9 cellular contexts compared by ENCODE assay signal in genomic region chr2:20013061-20013721, GRCh38. TPM values are rescaled to one million over a fixed set of nuclear protein-coding genes. Genes with fewer than 3 reads are reported as not detected.
A peak's percentile ranks its signal among the peaks of the same experiment; 100 is the strongest.
DNase-seq lines count a peak whose midpoint lies in the region; ATAC-seq and TF ChIP-seq lines count a peak whose summit lies in the region.
"Had no signal": no experiment of that assay in that cellular context is flagged by ENCODE, and none has a peak within 500 bp of the region (broad histone marks: within the 10 kb centered on the region; RNA-seq: fewer than 3 reads in every experiment).

No MANE protein-coding gene starts in this region.

- no peak for ATAC-seq in activated T-cell treated with anti-CD3 and anti-CD28 coated beads, Interleukin-2, amount 50 U/mL, for 4 hours
- no peak for ATAC-seq in memory B cell (ENCODE audit: low read depth)
- ATAC-seq in upper lobe of right lung, result peak; percentile 20
- ATAC-seq in GM18868 (IDR thresholded peaks at IDR 0.05; ENCODE audit: unreplicated experiment), result no peak

- peaks cover 42% of the 10 kb centered on the region for H3K27me3 Mint-ChIP-seq in activated T-cell treated with anti-CD3 and anti-CD28 coated beads, Interleukin-2, amount 50 U/mL, for 4 hours (ENCODE audit: low read depth)
- peaks cover 16% of the 10 kb centered on the region for H3K27me3 Mint-ChIP-seq in memory B cell

- no peaks in the 10 kb centered on the region for H3K4me1 ChIP-seq in colonic mucosa
- peaks cover 12% of the 10 kb centered on the region for H3K4me1 ChIP-seq in upper lobe of right lung

- H3K27ac ChIP-seq in colonic mucosa (no peak overlapping the region), upper lobe of right lung (peak overlapping the region; percentile 65)

- peak overlapping the region; percentile 47 for H3K4me3 ChIP-seq in colonic mucosa
- H3K4me3 ChIP-seq in upper lobe of right lung, result peak overlapping the region; percentile 52

- H3K36me3 Mint-ChIP-seq in activated T-cell treated with anti-CD3 and anti-CD28 coated beads, Interleukin-2, amount 50 U/mL, for 4 hours (ENCODE audit: insufficient read depth), result no peaks in the 10 kb centered on the region
- H3K36me3 Mint-ChIP-seq in memory B cell, result no peaks in the 10 kb centered on the region

- no peaks in the 10 kb centered on the region for H3K9me3 Mint-ChIP-seq in activated T-cell treated with anti-CD3 and anti-CD28 coated beads, Interleukin-2, amount 50 U/mL, for 4 hours
- H3K9me3 Mint-ChIP-seq in memory B cell, result no peaks in the 10 kb centered on the region

- H3K27ac Mint-ChIP-seq in memory B cell, result no peak overlapping the region

- H3K36me3 ChIP-seq in colonic mucosa, result no peaks in the 10 kb centered on the region
- H3K36me3 ChIP-seq in upper lobe of right lung, result no peaks in the 10 kb centered on the region

- H3K9ac ChIP-seq in colonic mucosa (ENCODE audit: low read depth in 2 of 2, low read length in 2 of 2), result peak overlapping the region in 1 of 2 donors; percentile 69

- TF ChIP-seq CTCF in colonic mucosa (IDR thresholded peaks at IDR 0.05), result no peak
- no peak for TF ChIP-seq CTCF in upper lobe of right lung (IDR thresholded peaks at IDR 0.05)

- peak overlapping the region; percentile 61 for H3K4me3 Mint-ChIP-seq in activated T-cell treated with anti-CD3 and anti-CD28 coated beads, Interleukin-2, amount 50 U/mL, for 4 hours
- H3K4me3 Mint-ChIP-seq in memory B cell, result peak overlapping the region; percentile 82

- H3K27me3 ChIP-seq in colonic mucosa (peaks cover 15% of the 10 kb centered on the region), upper lobe of right lung (peaks cover 17% of the 10 kb centered on the region)

- H3K9me3 ChIP-seq in colonic mucosa (no peaks in the 10 kb centered on the region), upper lobe of right lung (no peaks in the 10 kb centered on the region)

- H3K4me1 Mint-ChIP-seq in activated T-cell treated with anti-CD3 and anti-CD28 coated beads, Interleukin-2, amount 50 U/mL, for 4 hours (ENCODE audit: low read depth), result peaks cover 9% of the 10 kb centered on the region
- H3K4me1 Mint-ChIP-seq in memory B cell, result peaks cover 2% of the 10 kb centered on the region

- DNase-seq in activated T-cell treated with anti-CD3 and anti-CD28 coated beads, Interleukin-2, amount 50 U/mL, for 4 hours, result no peak
- no peak for DNase-seq in activated T-cell treated with anti-CD3 and anti-CD28 coated beads, Interleukin-2, amount 50 U/mL, for 1 hour
- DNase-seq in colonic mucosa (no peak), memory B cell (ENCODE audit: low spot score in 2 of 2) (no peak), upper lobe of right lung (no peak), NCI-H1436 treated with DMSO at 0.1 percent for 48 hours (lab: John Stamatoyannopoulos, UW) (no peak)
- DNase-seq in activated CD4-positive, alpha-beta T cell treated with anti-CD3 and anti-CD28 coated beads for 1 hour, result no peak
- DNase-seq: DMS79 treated with DMSO at 0.1 percent for 48 hours had no signal

- intact Hi-C loops in colonic mucosa (cut with DNase I) (loop anchor here (5.0 kb wide), 1 partner anchor 44 kb away; no protein-coding TSS in a partner anchor), upper lobe of right lung (cut with DNase I) (loop anchor here (10.0 kb wide), 1 partner anchor 82 kb away; no protein-coding TSS in a partner anchor)

RNA-seq across cellular contexts. Expression of gene MATN3, which starts 0.7 kb away (rescaled TPM):
- not detected for total RNA-seq in activated T-cell treated with anti-CD3 and anti-CD28 coated beads, Interleukin-2, amount 50 U/mL, for 4 hours
- total RNA-seq in colonic mucosa (under 1 TPM; 0.12 to 0.13 TPM), upper lobe of right lung (11.7 TPM)

RNA-seq across cellular contexts. Expression of gene WDR35, which starts 23.3 kb away (rescaled TPM):
- 10 to 100 TPM in 1 of 3 donors, 1 to 10 TPM in 2; 8.6 to 10.6 (median 9.0) TPM for total RNA-seq in activated T-cell treated with anti-CD3 and anti-CD28 coated beads, Interleukin-2, amount 50 U/mL, for 4 hours
- total RNA-seq in colonic mucosa, result 1 to 10 TPM; 1.7 to 2.2 TPM
- 7.3 TPM for total RNA-seq in upper lobe of right lung

RNA-seq across cellular contexts. Expression of gene LAPTM4A, which starts 38.2 kb away (rescaled TPM):
- total RNA-seq in activated T-cell treated with anti-CD3 and anti-CD28 coated beads, Interleukin-2, amount 50 U/mL, for 4 hours, result 10 to 100 TPM; 27.3 to 30.0 (median 29.7) TPM
- total RNA-seq in colonic mucosa (100 to 1,000 TPM; 158 to 190 TPM), upper lobe of right lung (245 TPM)

Comparison
In these comparisons a context has a peak if more than half of its experiments do, and no peak if none do; other contexts are left out.
1. RNA of gene MATN3, which starts 0.7 kb away (total RNA-seq): 11.7 TPM in upper lobe of right lung (single experiment); 0.12 to 0.13 TPM in colonic mucosa and not detected in activated T-cell treated with anti-CD3 and anti-CD28 coated beads, Interleukin-2, amount 50 U/mL, for 4 hours; every median in the first group is over 10 times any median in the second.